Comparison of ENCODE assay signal across 8 cellular contexts in genomic region chr9:14353222-14354056, GRCh38.
A peak's percentile ranks its signal among the peaks of the same experiment; 100 is the strongest.
DNase-seq lines count a peak whose midpoint lies in the region; ATAC-seq lines count a peak whose summit lies in the region.

No MANE protein-coding gene starts in this region.

- DNase-seq in AG08395 (ENCODE audit: low spot score): peak; percentile 75
- DNase-seq in NCI-H2171 treated with DMSO at 0.1 percent for 48 hours (lab: John Stamatoyannopoulos, UW): peak; percentile 61
- peak; percentile 76 for DNase-seq in activated CD4-positive, CD25-positive, alpha-beta regulatory T cell treated with anti-CD3 and anti-CD28 coated beads, Interleukin-2, amount 50 U/mL, for 72 hours
- DNase-seq in central memory CD4-positive, alpha-beta T cell: peak; percentile 48
- peak; percentile 94 for DNase-seq in left kidney (ENCODE audit: low read depth, low spot score)
- DNase-seq in stimulated activated CD4-positive, alpha-beta T cell treated with anti-CD3 and anti-CD28 coated beads, Interleukin-2, amount 100 ng/mL, for 48 hours: peak; percentile 80

- ATAC-seq in GM18868 (IDR thresholded peaks at IDR 0.05; ENCODE audit: unreplicated experiment) (peak; percentile 87), HG03066 (IDR thresholded peaks at IDR 0.05; ENCODE audit: low read depth, unreplicated experiment) (peak; percentile 81)

Comparison
In these comparisons a context has a peak if more than half of its experiments do, and no peak if none do; other contexts are left out.
1. Peak in every context shown above with its lines: DNase-seq and ATAC-seq.